In genomic region chr2:236168110-236169067, GRCh38 we compare ENCODE assay signal across 9 cellular contexts. TPM values are rescaled to one million over a fixed set of nuclear protein-coding genes. Genes with fewer than 3 reads are reported as not detected.
DNase-seq lines count a peak whose midpoint lies in the region; ATAC-seq and TF ChIP-seq lines count a peak whose summit lies in the region.
"Had no signal": no experiment of that assay in that cellular context is flagged by ENCODE, and none has a peak within 500 bp of the region (broad histone marks: within the 10 kb centered on the region; RNA-seq: fewer than 3 reads in every experiment).

TSS of gene GBX2 (minus strand) at chr2:236168386. CDS start at chr2:236167971, 415 bp downstream.

- no peak for ATAC-seq in HG03571 (IDR thresholded peaks at IDR 0.05; ENCODE audit: unreplicated experiment)
- ATAC-seq in HG03457 (IDR thresholded peaks at IDR 0.05; ENCODE audit: unreplicated experiment), result no peak

- H3K27me3 ChIP-seq in colonic mucosa, result peaks cover 97% of the 10 kb centered on the region
- peaks cover 62% of the 10 kb centered on the region for H3K27me3 ChIP-seq in effector memory CD4-positive, alpha-beta T cell (replicated peaks; ENCODE audit: control insufficient read depth, insufficient read depth, low read length, poor library complexity, severe bottlenecking)

- intact Hi-C loops in colonic mucosa (cut with DNase I), result no loop called here

- H3K4me3 ChIP-seq in colonic mucosa, result peak within 1 kb of the TSS; percentile 21
- no peak within 1 kb of the TSS for H3K4me3 ChIP-seq in effector memory CD4-positive, alpha-beta T cell (ENCODE audit: insufficient read depth, low read depth, low read length, poor library complexity, severe bottlenecking)

- H3K27ac ChIP-seq in colonic mucosa, result no peak within 1 kb of the TSS
- no peak within 1 kb of the TSS for H3K27ac ChIP-seq in effector memory CD4-positive, alpha-beta T cell (ENCODE audit: insufficient read depth, low read length, poor library complexity, severe bottlenecking)

- no peak within 1 kb of the TSS for H3K9ac ChIP-seq in colonic mucosa (ENCODE audit: low read depth in 2 of 2, low read length in 2 of 2)

- H3K36me3 ChIP-seq in colonic mucosa, result no peaks in the 10 kb centered on the region
- H3K36me3 ChIP-seq in effector memory CD4-positive, alpha-beta T cell (ENCODE audit: control insufficient read depth, insufficient read depth, low read length), result no peaks in the 10 kb centered on the region

- H3K4me1 ChIP-seq in colonic mucosa, result peaks cover 27% of the 10 kb centered on the region
- H3K4me1 ChIP-seq in effector memory CD4-positive, alpha-beta T cell (ENCODE audit: control insufficient read depth, insufficient read depth, low read length, poor library complexity, severe bottlenecking), result peaks cover 3% of the 10 kb centered on the region

- DNase-seq in NCI-H2081 (lab: John Stamatoyannopoulos, UW), result peak; percentile 57 to 71
- no peak for DNase-seq in NCI-H2081 treated with DMSO at 0.1 percent for 48 hours (lab: John Stamatoyannopoulos, UW)
- peak; percentile 76 to 92 for DNase-seq in NCI-H446 (lab: John Stamatoyannopoulos, UW)
- peak; percentile 72 for DNase-seq in colonic mucosa
- peak; percentile 86 to 93 for DNase-seq in lung microvascular endothelial cell (ENCODE audit: low read depth in 2 of 2)
- no peak for DNase-seq in effector memory CD4-positive, alpha-beta T cell
- DNase-seq: CD4-positive, CD25-positive, alpha-beta regulatory T cell had no signal

- H3K9me3 ChIP-seq in colonic mucosa, result no peaks in the 10 kb centered on the region
- H3K9me3 ChIP-seq in effector memory CD4-positive, alpha-beta T cell (ENCODE audit: control insufficient read depth, low read length), result no peaks in the 10 kb centered on the region

- no peak for TF ChIP-seq CTCF in colonic mucosa (IDR thresholded peaks at IDR 0.05)

RNA-seq across cellular contexts. Expression of gene GBX2, which starts in this region (rescaled TPM):
- not detected for total RNA-seq in colonic mucosa
- under 0.01 and 2.0 TPM in 2 replicates for total RNA-seq in lung microvascular endothelial cell
- total RNA-seq: CD4-positive, CD25-positive, alpha-beta regulatory T cell had no signal

Comparison
In these comparisons a context has a peak if more than half of its experiments do, and no peak if none do; other contexts are left out.
1. DNase-seq: peak in NCI-H2081 (2 of 2), NCI-H446 (2 of 2) and lung microvascular endothelial cell (2 of 2); none in NCI-H2081 treated with DMSO at 0.1 percent for 48 hours (single experiment) and effector memory CD4-positive, alpha-beta T cell (0 of 3).
2. Peak in DNase-seq and H3K4me3 ChIP-seq in colonic mucosa; RNA of the gene not detected or under 1 TPM.